Comparison of ENCODE assay signal across 8 cellular contexts in genomic region chr1:150926094-150926741, GRCh38. TPM values are rescaled to one million over a fixed set of nuclear protein-coding genes. Genes with fewer than 3 reads are reported as not detected.
DNase-seq lines count a peak whose midpoint lies in the region; ATAC-seq, FAIRE-seq and TF ChIP-seq lines count a peak whose summit lies in the region.

SETDB1 (plus strand) TSS chr1:150926363; CDS start chr1:150927715, 1,352 bp downstream.

- no TSS peak for BruUV-seq in HepG2 (replicated peaks; lab: Mats Ljungman, UMichigan)

- peaks cover 14% of the 10 kb centered on the region for H3K79me2 ChIP-seq in HepG2 (ENCODE audit: insufficient read depth, low read length)

- in situ Hi-C loops in HepG2 (cut with HindIII; ENCODE audit: extremely low pct_ligation_motif_present, low pct_unique_long_range_greater_than_20kb) = no loop called here

- peaks cover 4 to 26% of the 10 kb centered on the region in 2 experiments; a peak in 4 of 5 replicates for H3K36me3 ChIP-seq in HepG2 (replicated peaks in 1 of 2; ENCODE audit: control insufficient read depth in 1 of 2, insufficient read depth in 2 of 2, low read length in 2 of 2)

- ATAC-seq in GM19397 (IDR thresholded peaks at IDR 0.05; ENCODE audit: unreplicated experiment) = peak; percentile 93
- ATAC-seq in HG03571 (IDR thresholded peaks at IDR 0.05; ENCODE audit: unreplicated experiment) = peak; percentile 85
- peak; percentile 98 for ATAC-seq in HepG2

- peaks cover 27% of the 10 kb centered on the region for H3K4me1 Mint-ChIP-seq in CD14-positive monocyte

- peak within 1 kb of the TSS; percentile 80 for H3K9ac ChIP-seq in HepG2 (ENCODE audit: insufficient read depth, low read depth, low read length)

- H2AFZ ChIP-seq in HepG2 (ENCODE audit: low read length) = peak within 1 kb of the TSS; percentile 87

- H3K4me3 Mint-ChIP-seq in CD14-positive monocyte = peak within 1 kb of the TSS; percentile 94 to 95

- H3K27me3 ChIP-seq in HepG2 (ENCODE audit: control insufficient read depth in 1 of 2, insufficient read depth in 2 of 2, low read length in 2 of 2) = no peaks in the 10 kb centered on the region

- FAIRE-seq in HepG2 (lab: Jason Lieb, UNC) = peak; percentile 91

- H3K27ac ChIP-seq in HepG2 (ENCODE audit: extremely low read length, insufficient read depth, low read length) = peak within 1 kb of the TSS; percentile 95

- peaks cover 3 to 11% (median 7%) of the 10 kb centered on the region in 7 donors for H3K9me3 Mint-ChIP-seq in CD14-positive monocyte

- TF ChIP-seq EP300 in HepG2 (IDR thresholded peaks at IDR 0.05; ENCODE audit: low read depth in 2 of 2, low read length in 2 of 2) (peak in 1 of 2 experiments; percentile 44; a peak in 1 of 4 replicates), HepG2 (CRISPR knock-in tag; IDR thresholded peaks at IDR 0.05; ENCODE audit: borderline replicate concordance) (peak; percentile 46; the same call in 1 of the 2 replicates)

- peaks cover 15% of the 10 kb centered on the region for H3K4me1 ChIP-seq in HepG2 (ENCODE audit: insufficient read depth, low read length)

- peaks cover 21 to 36% of the 10 kb centered on the region in 2 donors for H3K36me3 Mint-ChIP-seq in CD14-positive monocyte

- TF ChIP-seq CTCF in CD14-positive monocyte (IDR thresholded peaks at IDR 0.05) = no peak
- peak; percentile 68 for TF ChIP-seq CTCF in HepG2 (CRISPR knock-in tag; IDR thresholded peaks at IDR 0.05)

- H3K4me2 ChIP-seq in HepG2 (ENCODE audit: low read depth, low read length) = peak within 1 kb of the TSS; percentile 87

- intact Hi-C loops in CD14-positive monocyte (cut with micrococcal nuclease) (loop anchor here (2.0 to 10.0 kb wide), 5 partner anchors 49 to 161 kb away; partner anchors contain the start of genes ARNT (in 1 of the 2), CERS2 (in 1 of the 2), CTSS (in 1 of the 2) and MINDY1 (in 1 of the 2)), HepG2 (cut with micrococcal nuclease; ENCODE audit: unreplicated experiment) (loop anchor here (10.0 kb wide), 1 partner anchor 101 kb away; no protein-coding TSS in a partner anchor)

- peak within 1 kb of the TSS; percentile 97 to 99 (median 99) for H3K27ac Mint-ChIP-seq in CD14-positive monocyte

- WGBS in HepG2 (ENCODE audit: low lambda C conversion rate) = 2% methylated on average over 38 of the region's 40 CpGs

- no peak for TF ChIP-seq RAD21 in HepG2 (CRISPR knock-in tag; IDR thresholded peaks at IDR 0.05)

- POLR2A ChIA-PET in HepG2 (lab: Yijun Ruan, JAX) = interaction anchor here (1.0 to 3.9 kb wide), 5 partner anchors 34 to 347 kb away, joined by 3 to 17 read pairs (median 4); partner anchors contain the start of genes ANXA9, MCL1 and MINDY1

- peak; percentile 47 to 70; a peak in 3 of 4 replicates for TF ChIP-seq POLR2A in HepG2 (IDR thresholded peaks at IDR 0.05; ENCODE audit: insufficient read depth in 1 of 2, low read depth in 2 of 2, low read length in 2 of 2)

- H3K27me3 Mint-ChIP-seq in CD14-positive monocyte (ENCODE audit: low read depth in 3 of 3) = peaks cover 0 to 3% (median 1%) of the 10 kb centered on the region in 3 donors

- CTCF ChIA-PET in HepG2 (lab: Yijun Ruan, JAX; ENCODE audit: low intra/inter-chr PET ratio, low total read pairs) = interaction anchor here (1.4 kb wide), 1 partner anchor 53 kb away, joined by 3 read pairs; no protein-coding TSS in a partner anchor

- no peaks in the 10 kb centered on the region for H4K20me1 ChIP-seq in HepG2 (ENCODE audit: insufficient read depth, low read length)

- DNase-seq in CD14-positive monocyte (ENCODE audit: low spot score) = peak; percentile 97
- peak; percentile 100 for DNase-seq in NCI-H82 (lab: John Stamatoyannopoulos, UW)
- DNase-seq in activated CD4-positive, alpha-beta T cell treated with anti-CD3 and anti-CD28 coated beads, Interleukin-2, amount 50 U/mL, for 48 hours = peak; percentile 94 to 97
- peak; percentile 97 to 98 for DNase-seq in dermis microvascular lymphatic vessel endothelial cell (ENCODE audit: low read depth in 2 of 2)
- peak; percentile 97 for DNase-seq in HepG2 (ENCODE audit: low spot score)
- DNase-seq in stimulated activated CD4-positive, alpha-beta T cell treated with anti-CD3 and anti-CD28 coated beads, Interleukin-4, amount 100 ng/mL, for 1 hour = peak; percentile 89

- no peaks in the 10 kb centered on the region for H3K9me3 ChIP-seq in HepG2 (ENCODE audit: low read length)

- H3K4me3 ChIP-seq in HepG2 (replicated peaks in 1 of 3; ENCODE audit: insufficient read depth in 1 of 3, low read depth in 2 of 3, low read length in 3 of 3) = peak within 1 kb of the TSS; percentile 81 to 96 (median 82)

TF ChIP-seq in HepG2, 621 proteins besides CTCF, POLR2A, EP300 and RAD21 (continues in another document):
- TF ChIP-seq KLF6 (CRISPR knock-in tag; IDR thresholded peaks at IDR 0.05) (peak; percentile 50; the same call in 1 of the 2 replicates), ZNF513 (CRISPR knock-in tag; conservative IDR thresholded peaks at IDR 0.05) (no peak), DR1 (CRISPR knock-in tag; IDR thresholded peaks at IDR 0.05) (no peak), RCOR2 (CRISPR knock-in tag; IDR thresholded peaks at IDR 0.05) (no peak), SNAPC2 (CRISPR knock-in tag; IDR thresholded peaks at IDR 0.05) (0 out of 2 replicates have a peak, but pooled peaks have one; percentile 43), ZNF350 (CRISPR knock-in tag; IDR thresholded peaks at IDR 0.05; ENCODE audit: borderline replicate concordance, low read depth) (peak; percentile 92), MXI1 (IDR thresholded peaks at IDR 0.05; ENCODE audit: borderline replicate concordance, low read depth, low read length) (peak; percentile 91; the same call in 2 of the 3 replicates), GTF2F1 (IDR thresholded peaks at IDR 0.05; ENCODE audit: low read length) (no peak), MXD4 (CRISPR knock-in tag; IDR thresholded peaks at IDR 0.05) (peak; percentile 90; the same call in 1 of the 2 replicates), RNF2 (conservative IDR thresholded peaks at IDR 0.05; ENCODE audit: low read depth) (0 out of 2 replicates have a peak, but pooled peaks have one; percentile 42), ZNF280D (CRISPR knock-in tag; IDR thresholded peaks at IDR 0.05) (no peak)

RNA-seq across cellular contexts. Expression of gene SETDB1, which starts in this region (rescaled TPM):
- polyA plus RNA-seq in CD14-positive monocyte (10 to 100 TPM; 13.9 to 15.5 TPM), HepG2 (2011; rRNA removed) (30.1 and 33.1 TPM in 2 replicates)
- total RNA-seq in dermis microvascular lymphatic vessel endothelial cell (25.9 and 32.9 TPM in 2 replicates), HepG2 (2016; rRNA removed; fragmentation: Illumina TruSeq; extraction: Trizol) (31.0 and 34.6 TPM in 2 replicates)
- 8.2 and 9.2 TPM in 2 replicates for total RNA-seq in HepG2 (2016; cell fraction: cytosol; rRNA removed; fragmentation: Illumina TruSeq; extraction: Trizol; ENCODE audit: low read depth)
- 32.1 and 33.4 TPM in 2 replicates for total RNA-seq in HepG2 (2016; cell fraction: insoluble cytoplasmic fraction; rRNA removed; fragmentation: Illumina TruSeq; extraction: Trizol)
- 11.8 and 12.8 TPM in 2 replicates for total RNA-seq in HepG2 (2016; cell fraction: membrane; rRNA removed; fragmentation: Illumina TruSeq; extraction: Trizol)
- total RNA-seq in HepG2 (2016; cell fraction: nucleus; rRNA removed; fragmentation: Illumina TruSeq; extraction: Trizol) = 27.2 and 30.3 TPM in 2 replicates
- polyA plus RNA-seq in HepG2 (2011; cell fraction: cytosol; rRNA removed) = 15.2 and 18.5 TPM in 2 replicates
- 43.9 and 48.6 TPM in 2 replicates for polyA plus RNA-seq in HepG2 (2011; cell fraction: nucleus; rRNA removed)
- polyA plus RNA-seq in HepG2 (2012) = 26.3 and 29.9 TPM in 2 replicates
- polyA plus RNA-seq in HepG2 (2016; cell fraction: cytosol; fragmentation: Illumina TruSeq; extraction: Trizol; ENCODE audit: low read depth) = 2.5 TPM in 2 replicates
- polyA plus RNA-seq in HepG2 (2016; cell fraction: insoluble cytoplasmic fraction; fragmentation: Illumina TruSeq; extraction: Trizol; ENCODE audit: low read depth) = 17.6 and 20.4 TPM in 2 replicates
- 4.2 and 4.3 TPM in 2 replicates for polyA plus RNA-seq in HepG2 (2016; cell fraction: membrane; fragmentation: Illumina TruSeq; extraction: Trizol; ENCODE audit: low read depth)
- polyA plus RNA-seq in HepG2 (2016; cell fraction: nucleus; fragmentation: Illumina TruSeq; extraction: Trizol; ENCODE audit: insufficient read depth, low read depth) = 53.3 and 55.8 TPM in 2 replicates
- polyA minus RNA-seq in HepG2 (2011; rRNA and poly(A)+ RNA removed; ENCODE audit: low replicate concordance) = 37.4 and 74.1 TPM in 2 replicates
- 22.7 and 23.2 TPM in 2 replicates for polyA minus RNA-seq in HepG2 (2011; cell fraction: cytosol; rRNA and poly(A)+ RNA removed)
- polyA minus RNA-seq in HepG2 (2011; cell fraction: nucleus; rRNA and poly(A)+ RNA removed) = 59.4 and 70.0 TPM in 2 replicates

Comparison
In these comparisons a context has a peak if more than half of its experiments do, and no peak if none do; other contexts are left out.
1. Peak in every context shown above with its lines: DNase-seq, ATAC-seq, H3K4me3 ChIP-seq and H3K27ac ChIP-seq.